ENCODE assay signal across 9 cellular contexts in the genomic region with DNA sequence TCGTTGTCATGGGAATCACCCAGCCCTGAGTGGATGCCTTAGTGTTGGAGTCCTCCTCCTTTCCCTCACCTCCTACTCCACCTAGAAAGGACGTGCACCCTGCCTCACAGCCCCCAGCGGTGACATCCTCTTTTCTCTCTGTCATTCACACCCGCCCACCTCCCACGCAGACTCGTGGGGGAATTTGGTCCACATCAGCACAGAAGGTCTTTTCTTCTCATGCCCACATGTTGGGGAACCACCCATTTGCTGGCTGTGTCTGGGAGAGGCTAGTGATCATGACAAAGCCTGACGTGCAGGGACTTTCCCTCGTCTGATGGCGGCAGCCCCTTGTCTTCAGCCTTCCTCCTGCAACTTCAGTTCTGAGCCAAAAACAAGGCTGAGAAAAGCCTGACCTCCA.
DNase-seq lines count a peak whose midpoint lies in the region; ATAC-seq and TF ChIP-seq lines count a peak whose summit lies in the region.
"Had no signal": no experiment of that assay in that cellular context is flagged by ENCODE, and none has a peak within 500 bp of the region (broad histone marks: within the 10 kb centered on the region; RNA-seq: fewer than 3 reads in every experiment).

No MANE protein-coding gene starts in this region.

- DNase-seq in activated T-cell treated with anti-CD3 and anti-CD28 coated beads for 24 hours (ENCODE audit: low read depth) (peak; percentile 74), endodermal cell (no peak), Karpas-422 (no peak), NCI-H187 (lab: John Stamatoyannopoulos, UW) (no peak), anterior cingulate cortex (lab: John Stamatoyannopoulos, UW) (no peak)
- DNase-seq in stimulated activated CD4-positive, alpha-beta T cell treated with anti-CD3 and anti-CD28 coated beads, Interleukin-1b, Interleukin-23, amount 100 ng/mL, for 1 hour (ENCODE audit: low read depth in 2 of 2) = peak; percentile 1 to 64

- no peaks in the 10 kb centered on the region for H3K4me1 ChIP-seq in endodermal cell (ENCODE audit: control insufficient read depth, insufficient read depth, low read length)
- no peaks in the 10 kb centered on the region for H3K4me1 ChIP-seq in Karpas-422 (ENCODE audit: low read length)

- H3K27ac Mint-ChIP-seq in endodermal cell = no peak overlapping the region

- H3K9me3 Mint-ChIP-seq in endodermal cell = no peaks in the 10 kb centered on the region

- H3K79me2 ChIP-seq in Karpas-422 (ENCODE audit: low read length) = no peaks in the 10 kb centered on the region

- H3K9ac ChIP-seq in endodermal cell (ENCODE audit: extremely low read depth, low read length, poor library complexity, severe bottlenecking) = no peak overlapping the region
- H3K9ac ChIP-seq in Karpas-422 (ENCODE audit: low read length) = no peak overlapping the region
- H3K9ac ChIP-seq: KMS-11 had no signal

- H2AFZ ChIP-seq in Karpas-422 (ENCODE audit: low read length) = no peak overlapping the region

- no peaks in the 10 kb centered on the region for H3K36me3 Mint-ChIP-seq in endodermal cell (ENCODE audit: low read depth)

- H3K9me3 ChIP-seq in endodermal cell (ENCODE audit: control insufficient read depth, low read length) (no peaks in the 10 kb centered on the region), Karpas-422 (ENCODE audit: low read length) (no peaks in the 10 kb centered on the region)

- H3K27ac ChIP-seq in endodermal cell (ENCODE audit: low read depth, low read length) (no peak overlapping the region), Karpas-422 (ENCODE audit: low read length) (no peak overlapping the region)
- H3K27ac ChIP-seq: KMS-11 had no signal

- WGBS in endodermal cell (ENCODE audit: insufficient coverage in 1 of 2, insufficient read length in 1 of 2), 2 experiments = 76 to 85% methylated on average over 5 to 9 of the region's 9 CpGs

- no peak overlapping the region for H3K4me3 Mint-ChIP-seq in endodermal cell

- peak; percentile 89 for ATAC-seq in GM19328 (IDR thresholded peaks at IDR 0.05; ENCODE audit: unreplicated experiment)
- peak; percentile 65 for ATAC-seq in HG03159 (IDR thresholded peaks at IDR 0.05; ENCODE audit: unreplicated experiment)

- H4K20me1 ChIP-seq in Karpas-422 (ENCODE audit: insufficient read depth, low read depth, low read length) = no peaks in the 10 kb centered on the region

- H3K4me1 Mint-ChIP-seq in endodermal cell = peaks cover 11% of the 10 kb centered on the region

- no peak overlapping the region for H3K4me2 ChIP-seq in Karpas-422 (ENCODE audit: low read depth, low read length, poor library complexity, severe bottlenecking)
- H3K4me2 ChIP-seq: KMS-11 had no signal

- TF ChIP-seq CTCF in endodermal cell (conservative IDR thresholded peaks at IDR 0.05) = no peak

- no peaks in the 10 kb centered on the region for H3K9me2 ChIP-seq in Karpas-422 (replicated peaks; ENCODE audit: insufficient read depth, low read length)

- no peak overlapping the region for H3K4me3 ChIP-seq in endodermal cell (ENCODE audit: low read length)
- no peak overlapping the region for H3K4me3 ChIP-seq in Karpas-422 (ENCODE audit: low read length)

- no peaks in the 10 kb centered on the region for H3K27me3 ChIP-seq in endodermal cell (ENCODE audit: control insufficient read depth, insufficient read depth, low read length, poor library complexity, severe bottlenecking)
- H3K27me3 ChIP-seq in Karpas-422 (ENCODE audit: low read length) = no peaks in the 10 kb centered on the region; the same call in 1 of the 2 replicates

- no peaks in the 10 kb centered on the region for H3K36me3 ChIP-seq in endodermal cell (ENCODE audit: control insufficient read depth, insufficient read depth, low read length)
- H3K36me3 ChIP-seq in Karpas-422 (ENCODE audit: insufficient read depth, low read length) = no peaks in the 10 kb centered on the region

- peaks cover 2% of the 10 kb centered on the region for H3K27me3 Mint-ChIP-seq in endodermal cell (ENCODE audit: insufficient read depth)

Comparison
In these comparisons a context has a peak if more than half of its experiments do, and no peak if none do; other contexts are left out.
1. DNase-seq: peak in activated T-cell treated with anti-CD3 and anti-CD28 coated beads for 24 hours (single experiment) and stimulated activated CD4-positive, alpha-beta T cell treated with anti-CD3 and anti-CD28 coated beads, Interleukin-1b, Interleukin-23, amount 100 ng/mL, for 1 hour (2 of 2); none in endodermal cell (single experiment), Karpas-422 (single experiment), NCI-H187 (0 of 2) and anterior cingulate cortex (0 of 58).